ENCODE assay signal across 8 cellular contexts in genomic region chr7:16647435-16647960, GRCh38. TPM values are rescaled to one million over a fixed set of nuclear protein-coding genes. Genes with fewer than 3 reads are reported as not detected.
DNase-seq lines count a peak whose midpoint lies in the region; ATAC-seq, FAIRE-seq and TF ChIP-seq lines count a peak whose summit lies in the region.

No MANE protein-coding gene starts in this region.

- H3K4me3 ChIP-seq in BLaER1 treated with 17β-estradiol and CSF1 and Interleukin-3, amounts not matched to agents 10 nM and 100 nM = peak overlapping the region; percentile 79 to 99 (median 90)
- H3K4me3 ChIP-seq in HUES64 (ENCODE audit: low read length) (peak overlapping the region; percentile 81), astrocyte of the cerebellum (ENCODE audit: low read depth, low read length) (peak overlapping the region; percentile 91), muscle layer of duodenum (ENCODE audit: low read depth in 1 of 2, low read length in 2 of 2) (peak overlapping the region; percentile 93 to 99)

- in situ Hi-C loops in astrocyte of the cerebellum (cut with HindIII; ENCODE audit: low sequenced_read_pairs) = no loop called here

- no peaks in the 10 kb centered on the region for H3K27me3 ChIP-seq in BLaER1 treated with 17β-estradiol and CSF1 and Interleukin-3, amounts not matched to agents 10 nM and 100 nM
- peaks cover 5% of the 10 kb centered on the region for H3K27me3 ChIP-seq in HUES64 (ENCODE audit: insufficient read depth, low read length)
- no peaks in the 10 kb centered on the region for H3K27me3 ChIP-seq in muscle layer of duodenum (ENCODE audit: low read depth, low read length)

- H4K20me1 ChIP-seq in BLaER1 treated with 17β-estradiol and CSF1 and Interleukin-3, amounts not matched to agents 10 nM and 100 nM = peaks cover 10 to 81% (median 59%) of the 10 kb centered on the region in 11 experiments; a peak in 20 of 22 replicates

- ATAC-seq in HG02610 (IDR thresholded peaks at IDR 0.05; ENCODE audit: unreplicated experiment) = no peak
- no peak for ATAC-seq in HG03442 (IDR thresholded peaks at IDR 0.05; ENCODE audit: unreplicated experiment)

- H3K4me1 ChIP-seq in BLaER1 treated with 17β-estradiol and CSF1 and Interleukin-3, amounts not matched to agents 10 nM and 100 nM = peaks cover 25 to 62% (median 50%) of the 10 kb centered on the region in 10 experiments
- H3K4me1 ChIP-seq in HUES64 (ENCODE audit: insufficient read depth, low read length) (peaks cover 29% of the 10 kb centered on the region), muscle layer of duodenum (ENCODE audit: control insufficient read depth in 1 of 2, insufficient read depth in 2 of 2, low read length in 2 of 2) (peaks cover 16 to 34% of the 10 kb centered on the region in 2 donors)

- H3K9ac ChIP-seq in BLaER1 treated with 17β-estradiol and CSF1 and Interleukin-3, amounts not matched to agents 10 nM and 100 nM = peak overlapping the region; percentile 88 to 97 (median 94); a peak in 21 of 22 replicates
- 0 out of 2 replicates have a peak overlapping the region, but pooled peaks have one; percentile 98 for H3K9ac ChIP-seq in HUES64 (ENCODE audit: low read depth, low read length)

- WGBS in HUES64 = 85% methylated on average over 2 of the region's 2 CpGs

- no peaks in the 10 kb centered on the region for H3K9me3 ChIP-seq in BLaER1 treated with 17β-estradiol and CSF1 and Interleukin-3, amounts not matched to agents 10 nM and 100 nM (replicated peaks in 1 of 11)
- H3K9me3 ChIP-seq in HUES64 (ENCODE audit: insufficient read depth, low read depth, low read length) = no peaks in the 10 kb centered on the region
- no peaks in the 10 kb centered on the region for H3K9me3 ChIP-seq in muscle layer of duodenum (ENCODE audit: control insufficient read depth in 1 of 2, low read length in 2 of 2)

- H3K36me3 ChIP-seq in BLaER1 treated with 17β-estradiol and CSF1 and Interleukin-3, amounts not matched to agents 10 nM and 100 nM = peaks cover 0 to 39% (median 22%) of the 10 kb centered on the region in 11 experiments; a peak in 16 of 22 replicates
- H3K36me3 ChIP-seq in HUES64 (ENCODE audit: insufficient read depth, low read length) (no peaks in the 10 kb centered on the region), muscle layer of duodenum (ENCODE audit: control insufficient read depth in 1 of 2, insufficient read depth in 2 of 2, low read length in 2 of 2) (peaks cover 0 to 3% of the 10 kb centered on the region in 2 donors)

- TF ChIP-seq CTCF in astrocyte of the cerebellum (IDR thresholded peaks at IDR 0.05; ENCODE audit: low read depth, low read length, missing control alignments) = no peak

- peak overlapping the region; percentile 78 to 93 (median 88) for H3K4me2 ChIP-seq in BLaER1 treated with 17β-estradiol and CSF1 and Interleukin-3, amounts not matched to agents 10 nM and 100 nM

- DNase-seq in astrocyte of the cerebellum (ENCODE audit: low read depth) (no peak), frontal cortex (ENCODE audit: low spot score in 2 of 2) (no peak), COLO668 (lab: John Stamatoyannopoulos, UW; ENCODE audit: unreplicated experiment) (no peak)

- no peak for FAIRE-seq in frontal cortex (lab: Jason Lieb, UNC)

- peak overlapping the region in 3 of 11 experiments; percentile 97 to 98 (median 97); a peak in 2 of 22 replicates for H3K27ac ChIP-seq in BLaER1 treated with 17β-estradiol and CSF1 and Interleukin-3, amounts not matched to agents 10 nM and 100 nM
- H3K27ac ChIP-seq in HUES64 (ENCODE audit: low read depth, low read length) (no peak overlapping the region), muscle layer of duodenum (ENCODE audit: low read length) (peak overlapping the region; percentile 78)

RNA-seq across cellular contexts. Expression of gene BZW2, which starts 1.5 kb away (rescaled TPM):
- polyA plus RNA-seq in HUES64 (2013, experiment 1 of 2) = 117 TPM
- 123 TPM for polyA plus RNA-seq in HUES64 (2013, experiment 2 of 2)
- 101 TPM for total RNA-seq in frontal cortex

RNA-seq across cellular contexts. Expression of gene ANKMY2, which starts 1.9 kb away (rescaled TPM):
- polyA plus RNA-seq in HUES64 (2013, experiment 1 of 2) = 10.1 TPM
- 12.7 TPM for polyA plus RNA-seq in HUES64 (2013, experiment 2 of 2)
- 96.6 TPM for total RNA-seq in frontal cortex
